In genomic region chr1:104467590-104467989, GRCh38 we compare ENCODE assay signal across 18 cellular contexts.
DNase-seq lines count a peak whose midpoint lies in the region; ATAC-seq and TF ChIP-seq lines count a peak whose summit lies in the region.
"Had no signal": no experiment of that assay in that cellular context is flagged by ENCODE, and none has a peak within 500 bp of the region (broad histone marks: within the 10 kb centered on the region; RNA-seq: fewer than 3 reads in every experiment).

No MANE protein-coding gene starts in this region.

- no peak overlapping the region for H3K27ac Mint-ChIP-seq in endothelial cell (ENCODE audit: unreplicated experiment)
- H3K27ac Mint-ChIP-seq in activated CD8-positive, alpha-beta T cell treated with anti-CD3 and anti-CD28 coated beads, Interleukin-2, amount 10 ng/mL, durations not matched to agents 7 days and 5 days, result no peak overlapping the region

- H3K9me3 Mint-ChIP-seq in endothelial cell (ENCODE audit: unreplicated experiment), result peaks cover 4% of the 10 kb centered on the region
- peaks cover 19% of the 10 kb centered on the region for H3K9me3 Mint-ChIP-seq in activated CD8-positive, alpha-beta T cell treated with anti-CD3 and anti-CD28 coated beads, Interleukin-2, amount 10 ng/mL, durations not matched to agents 7 days and 5 days (ENCODE audit: insufficient read depth)

- CTCF ChIA-PET in activated CD8-positive, alpha-beta T cell treated with anti-CD3 and anti-CD28 coated beads, Interleukin-2, amount 10 ng/mL, durations not matched to agents 7 days and 5 days (lab: Charles Lee), result no interaction called here

- WGBS in heart left ventricle, 4 donors, result 69 to 85% (median 74%) methylated on average over 5 of the region's 5 CpGs

- no peak for TF ChIP-seq POLR2A in heart left ventricle (IDR thresholded peaks at IDR 0.05)

- H3K27ac ChIP-seq in left lung, result no peak overlapping the region
- no peak overlapping the region for H3K27ac ChIP-seq in heart left ventricle
- H3K27ac ChIP-seq: breast epithelium, heart right ventricle, left ventricle myocardium inferior, SK-N-MC had no signal

- DNase-seq in RPMI8226 (peak; percentile 18), left lung (no peak), endothelial cell (ENCODE audit: low spot score) (no peak), heart left ventricle (no peak)
- no peak for DNase-seq in activated CD8-positive, alpha-beta T cell treated with anti-CD3 and anti-CD28 coated beads, Interleukin-2, amount 10 ng/mL, durations not matched to agents 7 days and 5 days
- DNase-seq: activated effector memory CD4-positive, alpha-beta T cell treated with anti-CD3 and anti-CD28 coated beads, Interleukin-2, amount 50 U/mL, for 16 hours; heart right ventricle; left ventricle myocardium inferior; NCI-H1105; NCI-H69; nucleus accumbens; stimulated activated CD8-positive, alpha-beta memory T cell treated with anti-CD3 and anti-CD28 coated beads, Interleukin-4, amount 100 ng/mL, for 48 hours had no signal

- no peak overlapping the region for H3K4me3 ChIP-seq in left lung
- no peak overlapping the region for H3K4me3 ChIP-seq in heart left ventricle
- H3K4me3 ChIP-seq: BLaER1 treated with 17β-estradiol and CSF1 and Interleukin-3, amounts not matched to agents 10 nM and 100 nM; breast epithelium; heart right ventricle; left ventricle myocardium inferior; SK-N-MC had no signal

- no peaks in the 10 kb centered on the region for H3K36me3 ChIP-seq in left lung
- no peaks in the 10 kb centered on the region for H3K36me3 ChIP-seq in heart left ventricle
- H3K36me3 ChIP-seq: BLaER1 treated with 17β-estradiol and CSF1 and Interleukin-3, amounts not matched to agents 10 nM and 100 nM; breast epithelium; heart right ventricle; left ventricle myocardium inferior had no signal

- peaks cover 0 to 45% of the 10 kb centered on the region in 2 donors for H3K9me3 ChIP-seq in left lung
- H3K9me3 ChIP-seq in heart left ventricle, result peaks cover 0 to 19% (median 2%) of the 10 kb centered on the region in 12 donors

- no peak overlapping the region for H3K4me3 Mint-ChIP-seq in endothelial cell (ENCODE audit: unreplicated experiment)
- no peak overlapping the region for H3K4me3 Mint-ChIP-seq in activated CD8-positive, alpha-beta T cell treated with anti-CD3 and anti-CD28 coated beads, Interleukin-2, amount 10 ng/mL, durations not matched to agents 7 days and 5 days

- H3K27me3 Mint-ChIP-seq in endothelial cell (ENCODE audit: unreplicated experiment), result no peaks in the 10 kb centered on the region
- no peaks in the 10 kb centered on the region for H3K27me3 Mint-ChIP-seq in activated CD8-positive, alpha-beta T cell treated with anti-CD3 and anti-CD28 coated beads, Interleukin-2, amount 10 ng/mL, durations not matched to agents 7 days and 5 days (ENCODE audit: low read depth)

- ATAC-seq in GM18520 (IDR thresholded peaks at IDR 0.05; ENCODE audit: unreplicated experiment) (peak; percentile 67), GM21526 (IDR thresholded peaks at IDR 0.05; ENCODE audit: low FRiP score, unreplicated experiment) (peak; percentile 59), HG03354 (IDR thresholded peaks at IDR 0.05; ENCODE audit: poor library complexity, severe bottlenecking, unreplicated experiment) (peak; percentile 62), left lung (no peak), heart left ventricle (no peak)
- no peak for ATAC-seq in activated CD8-positive, alpha-beta T cell treated with anti-CD3 and anti-CD28 coated beads, Interleukin-2, amount 10 ng/mL, durations not matched to agents 7 days and 5 days
- ATAC-seq: heart right ventricle had no signal

- intact Hi-C loops in left lung (cut with DNase I) (no loop called here), heart left ventricle (cut with DNase I) (no loop called here)

- no peaks in the 10 kb centered on the region for H3K4me1 Mint-ChIP-seq in endothelial cell (ENCODE audit: unreplicated experiment)
- H3K4me1 Mint-ChIP-seq in activated CD8-positive, alpha-beta T cell treated with anti-CD3 and anti-CD28 coated beads, Interleukin-2, amount 10 ng/mL, durations not matched to agents 7 days and 5 days (ENCODE audit: low read depth), result no peaks in the 10 kb centered on the region

- POLR2A ChIA-PET in activated CD8-positive, alpha-beta T cell treated with anti-CD3 and anti-CD28 coated beads, Interleukin-2, amount 10 ng/mL, durations not matched to agents 7 days and 5 days (lab: Charles Lee), result no interaction called here

- no peaks in the 10 kb centered on the region for H3K4me1 ChIP-seq in left lung
- no peaks in the 10 kb centered on the region for H3K4me1 ChIP-seq in heart left ventricle
- H3K4me1 ChIP-seq: breast epithelium, heart right ventricle, left ventricle myocardium inferior had no signal

- H3K27me3 ChIP-seq in left lung (no peaks in the 10 kb centered on the region), heart left ventricle (no peaks in the 10 kb centered on the region)
- H3K27me3 ChIP-seq: BLaER1 treated with 17β-estradiol and CSF1 and Interleukin-3, amounts not matched to agents 10 nM and 100 nM; breast epithelium; heart right ventricle had no signal

- peaks cover 8% of the 10 kb centered on the region for H3K36me3 Mint-ChIP-seq in endothelial cell (ENCODE audit: low read depth, unreplicated experiment)
- H3K36me3 Mint-ChIP-seq in activated CD8-positive, alpha-beta T cell treated with anti-CD3 and anti-CD28 coated beads, Interleukin-2, amount 10 ng/mL, durations not matched to agents 7 days and 5 days (ENCODE audit: low read depth), result no peaks in the 10 kb centered on the region

- no peak for TF ChIP-seq CTCF in left lung (IDR thresholded peaks at IDR 0.05)
- TF ChIP-seq CTCF in endothelial cell (IDR thresholded peaks at IDR 0.05; ENCODE audit: unreplicated experiment), result no peak
- no peak for TF ChIP-seq CTCF in heart left ventricle (IDR thresholded peaks at IDR 0.05)

Comparison
In these comparisons a context has a peak if more than half of its experiments do, and no peak if none do; other contexts are left out.
1. ATAC-seq: peak in GM18520 (single experiment), GM21526 (single experiment) and HG03354 (single experiment); none in left lung (single experiment), heart left ventricle (0 of 4) and activated CD8-positive, alpha-beta T cell treated with anti-CD3 and anti-CD28 coated beads, Interleukin-2, amount 10 ng/mL, durations not matched to agents 7 days and 5 days (single experiment).